In the genomic region with DNA sequence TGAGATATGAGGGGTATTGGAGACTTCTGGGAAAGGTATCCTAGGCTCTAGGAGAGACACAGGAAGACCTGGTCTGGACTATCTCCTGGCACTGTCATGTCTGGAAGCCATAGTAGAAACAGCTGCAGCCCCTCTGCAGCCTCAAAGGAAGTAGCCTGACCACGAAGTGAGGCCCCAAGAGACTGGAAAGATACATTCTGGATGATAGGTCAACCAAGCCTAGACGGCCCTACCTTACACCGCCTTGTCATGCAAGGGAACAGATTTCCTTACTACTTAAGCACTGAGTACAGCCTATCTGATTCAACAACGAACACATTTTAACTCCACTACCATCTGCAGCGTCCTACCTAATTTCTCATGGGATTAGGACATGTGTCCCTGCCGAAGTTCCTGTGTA, we compare ENCODE assay signal across 10 cellular contexts. TPM values are rescaled to one million over a fixed set of nuclear protein-coding genes. Genes with fewer than 3 reads are reported as not detected.
DNase-seq lines count a peak whose midpoint lies in the region; ATAC-seq, FAIRE-seq and TF ChIP-seq lines count a peak whose summit lies in the region.
"Had no signal": no experiment of that assay in that cellular context is flagged by ENCODE, and none has a peak within 500 bp of the region (broad histone marks: within the 10 kb centered on the region; RNA-seq: fewer than 3 reads in every experiment).

No MANE protein-coding gene starts in this region.

- H3K4me1 Mint-ChIP-seq in Calu3 (ENCODE audit: low read depth, unreplicated experiment): peaks cover 50% of the 10 kb centered on the region
- H3K4me1 Mint-ChIP-seq in activated CD4-positive, alpha-beta T cell treated with anti-CD3 and anti-CD28 coated beads, Interleukin-2, amount 10 ng/mL, durations not matched to agents 24 days and 14 days: peaks cover 12% of the 10 kb centered on the region

- H3K27ac Mint-ChIP-seq in Calu3 (ENCODE audit: unreplicated experiment): peak overlapping the region; percentile 55
- no peak overlapping the region for H3K27ac Mint-ChIP-seq in activated CD4-positive, alpha-beta T cell treated with anti-CD3 and anti-CD28 coated beads, Interleukin-2, amount 10 ng/mL, durations not matched to agents 24 days and 14 days

- peak overlapping the region; percentile 83 for H3K27ac ChIP-seq in cingulate gyrus (ENCODE audit: low read depth, low read length)

- H3K9me3 Mint-ChIP-seq in Calu3 (ENCODE audit: low read depth, unreplicated experiment): no peaks in the 10 kb centered on the region
- H3K9me3 Mint-ChIP-seq in activated CD4-positive, alpha-beta T cell treated with anti-CD3 and anti-CD28 coated beads, Interleukin-2, amount 10 ng/mL, durations not matched to agents 24 days and 14 days: no peaks in the 10 kb centered on the region

- intact Hi-C loops in Calu3 (cut with micrococcal nuclease; ENCODE audit: unreplicated experiment): no loop called here
- intact Hi-C loops in sciatic nerve (cut with DNase I): no loop called here
- intact Hi-C loops in activated CD4-positive, alpha-beta T cell treated with anti-CD3 and anti-CD28 coated beads, Interleukin-2, amount 10 ng/mL, durations not matched to agents 24 days and 14 days (cut with micrococcal nuclease): no loop called here

- peaks cover 37% of the 10 kb centered on the region for H3K36me3 Mint-ChIP-seq in Calu3 (ENCODE audit: insufficient read depth, unreplicated experiment)
- peaks cover 49% of the 10 kb centered on the region for H3K36me3 Mint-ChIP-seq in activated CD4-positive, alpha-beta T cell treated with anti-CD3 and anti-CD28 coated beads, Interleukin-2, amount 10 ng/mL, durations not matched to agents 24 days and 14 days (ENCODE audit: low read depth)

- peak overlapping the region; percentile 36 for H3K4me3 Mint-ChIP-seq in Calu3 (ENCODE audit: low read depth, unreplicated experiment)
- no peak overlapping the region for H3K4me3 Mint-ChIP-seq in activated CD4-positive, alpha-beta T cell treated with anti-CD3 and anti-CD28 coated beads, Interleukin-2, amount 10 ng/mL, durations not matched to agents 24 days and 14 days

- CTCF ChIA-PET in Calu3 (lab: Charles Lee): no interaction called here

- no TSS peak for BruUV-seq in Calu3 (replicated peaks; lab: Mats Ljungman, UMichigan)

- DNase-seq in Calu3: no peak
- DNase-seq in HT-29 (ENCODE audit: low spot score): peak; percentile 54
- no peak for DNase-seq in sciatic nerve (ENCODE audit: low spot score)
- DNase-seq in amniotic stem cell (lab: John Stamatoyannopoulos, UW): no peak
- no peak for DNase-seq in activated CD4-positive, alpha-beta T cell treated with anti-CD3 and anti-CD28 coated beads, Interleukin-2, amount 10 ng/mL, durations not matched to agents 24 days and 14 days
- no peak for DNase-seq in DMS114 treated with DMSO at 0.1 percent for 48 hours (lab: John Stamatoyannopoulos, UW; ENCODE audit: unreplicated experiment)
- no peak for DNase-seq in urothelium cell line (ENCODE audit: low spot score)
- DNase-seq: activated T-cell treated with anti-CD3 and anti-CD28 coated beads, Interleukin-2, amount 50 U/mL, for 1 hour; KG1 had no signal

- H3K27me3 Mint-ChIP-seq in Calu3 (ENCODE audit: unreplicated experiment): no peaks in the 10 kb centered on the region
- H3K27me3 Mint-ChIP-seq in activated CD4-positive, alpha-beta T cell treated with anti-CD3 and anti-CD28 coated beads, Interleukin-2, amount 10 ng/mL, durations not matched to agents 24 days and 14 days: no peaks in the 10 kb centered on the region

- peak; percentile 2 for ATAC-seq in sciatic nerve

- TF ChIP-seq CTCF in Calu3 (IDR thresholded peaks at IDR 0.05; ENCODE audit: unreplicated experiment): no peak

- FAIRE-seq in urothelium cell line (lab: Jason Lieb, UNC): no peak

RNA-seq across cellular contexts. Expression of a gene that starts 31.1 kb away (rescaled TPM):
- total RNA-seq in Calu3 (2022) (113 and 120 TPM in 2 replicates), sciatic nerve (42.0 TPM)
- 226 and 227 TPM in 2 replicates for total RNA-seq in HT-29 (2014; rRNA removed; shearing (Covaris generic))
- 90.1 and 96.2 TPM in 2 replicates for total RNA-seq in activated CD4-positive, alpha-beta T cell treated with anti-CD3 and anti-CD28 coated beads, Interleukin-2, amount 10 ng/mL, durations not matched to agents 24 days and 14 days

RNA-seq across cellular contexts. Expression of a gene that starts 31.5 kb away (rescaled TPM):
- total RNA-seq in Calu3 (2022): 20.5 and 21.0 TPM in 2 replicates
- 21.5 and 30.0 TPM in 2 replicates for total RNA-seq in HT-29 (2014; rRNA removed; shearing (Covaris generic))
- total RNA-seq in sciatic nerve: 23.6 TPM
- total RNA-seq in activated CD4-positive, alpha-beta T cell treated with anti-CD3 and anti-CD28 coated beads, Interleukin-2, amount 10 ng/mL, durations not matched to agents 24 days and 14 days: 24.9 and 26.1 TPM in 2 replicates

RNA-seq across cellular contexts. Expression of a gene that starts 39.8 kb away (rescaled TPM):
- 62.6 and 73.4 TPM in 2 replicates for total RNA-seq in Calu3 (2022)
- total RNA-seq in HT-29 (2014; rRNA removed; shearing (Covaris generic)): 52.2 and 97.2 TPM in 2 replicates
- total RNA-seq in sciatic nerve: 47.1 TPM
- total RNA-seq in activated CD4-positive, alpha-beta T cell treated with anti-CD3 and anti-CD28 coated beads, Interleukin-2, amount 10 ng/mL, durations not matched to agents 24 days and 14 days: 78.5 and 81.3 TPM in 2 replicates
